21 cellular contexts compared by ENCODE assay signal in the genomic region with DNA sequence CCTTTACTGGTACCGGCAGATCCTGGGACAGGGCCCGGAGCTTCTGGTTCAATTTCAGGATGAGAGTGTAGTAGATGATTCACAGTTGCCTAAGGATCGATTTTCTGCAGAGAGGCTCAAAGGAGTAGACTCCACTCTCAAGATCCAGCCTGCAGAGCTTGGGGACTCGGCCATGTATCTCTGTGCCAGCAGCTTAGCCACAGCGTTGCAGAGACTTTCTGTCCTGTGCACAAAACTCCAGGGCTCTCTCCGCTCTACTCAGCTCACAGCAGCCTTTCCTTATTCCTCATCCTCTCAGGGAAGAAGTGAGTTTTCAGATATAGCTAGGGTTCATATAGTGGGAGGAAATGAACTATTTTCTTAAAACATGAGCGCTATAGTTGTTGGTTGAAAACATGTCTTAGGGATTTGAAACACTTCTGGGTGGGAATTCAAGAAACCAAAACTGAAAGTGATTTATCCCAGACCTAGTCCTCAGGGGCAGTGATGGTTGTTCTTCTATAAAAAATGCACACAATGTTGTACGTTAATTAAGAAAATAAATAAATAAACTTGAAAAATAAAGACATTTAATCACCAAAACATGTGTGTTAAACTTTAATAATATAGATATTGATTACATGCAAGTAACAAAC.
A peak's percentile ranks its signal among the peaks of the same experiment; 100 is the strongest.
DNase-seq lines count a peak whose midpoint lies in the region; ATAC-seq and TF ChIP-seq lines count a peak whose summit lies in the region.
"Had no signal": no experiment of that assay in that cellular context is flagged by ENCODE, and none has a peak within 500 bp of the region (broad histone marks: within the 10 kb centered on the region; RNA-seq: fewer than 3 reads in every experiment).

No MANE protein-coding gene starts in this region.

- H3K79me2 ChIP-seq in GM23338 (replicated peaks; ENCODE audit: insufficient read depth): no peaks in the 10 kb centered on the region

- H3K4me1 Mint-ChIP-seq in GM23338: peaks cover 4% of the 10 kb centered on the region; the same call in 1 of the 3 replicates
- H3K4me1 Mint-ChIP-seq: nephron progenitor cell had no signal

- TF ChIP-seq CTCF in GM23338 (conservative IDR thresholded peaks at IDR 0.05; ENCODE audit: low read depth in 2 of 2) (no peak), gastroesophageal sphincter (IDR thresholded peaks at IDR 0.05) (no peak)

- H4K20me1 ChIP-seq in GM23338 (replicated peaks; ENCODE audit: insufficient read depth): no peaks in the 10 kb centered on the region

- 58 to 63% methylated on average over 3 to 6 of the region's 8 CpGs for WGBS in gastroesophageal sphincter (ENCODE audit: low coverage in 1 of 2), 2 donors

- H3K4me3 ChIP-seq in GM23338 (no peak overlapping the region), SJSA1 (peak overlapping the region; percentile 20), gastroesophageal sphincter (peak overlapping the region in 1 of 2 donors; percentile 16), skeletal muscle cell (ENCODE audit: low read depth, low read length) (peak overlapping the region; percentile 12)
- H3K4me3 ChIP-seq: adrenal gland, suprapubic skin had no signal

- H3K4me1 ChIP-seq in GM23338 (ENCODE audit: insufficient read depth) (no peaks in the 10 kb centered on the region), SJSA1 (replicated peaks) (peaks cover 10% of the 10 kb centered on the region), gastroesophageal sphincter (no peaks in the 10 kb centered on the region)
- H3K4me1 ChIP-seq: adrenal gland, BE2C, suprapubic skin had no signal

- no peaks in the 10 kb centered on the region for H3K36me3 Mint-ChIP-seq in GM23338 (ENCODE audit: low read depth)

- H3K36me3 ChIP-seq in GM23338 (ENCODE audit: insufficient read depth): no peaks in the 10 kb centered on the region
- no peaks in the 10 kb centered on the region for H3K36me3 ChIP-seq in SJSA1
- no peaks in the 10 kb centered on the region for H3K36me3 ChIP-seq in gastroesophageal sphincter
- H3K36me3 ChIP-seq: adrenal gland, BE2C, suprapubic skin, WERI-Rb-1 had no signal

- no peak for TF ChIP-seq POLR2A in gastroesophageal sphincter (IDR thresholded peaks at IDR 0.05)

- H3K27me3 ChIP-seq in GM23338 (ENCODE audit: insufficient read depth) (no peaks in the 10 kb centered on the region), SJSA1 (replicated peaks) (no peaks in the 10 kb centered on the region), gastroesophageal sphincter (no peaks in the 10 kb centered on the region)
- H3K27me3 ChIP-seq: adrenal gland, BE2C, suprapubic skin had no signal

- peaks cover 2% of the 10 kb centered on the region for H3K27me3 Mint-ChIP-seq in GM23338 (ENCODE audit: insufficient read depth, low read depth, poor library complexity)
- H3K27me3 Mint-ChIP-seq: activated T-helper 17 cell treated with anti-CD3 and anti-CD28 coated beads, Interleukin-2, amount 50 U/mL, for 72 hours had no signal

- ATAC-seq in GM23338 (no peak), gastroesophageal sphincter (peak; percentile 34), GM18870 (IDR thresholded peaks at IDR 0.05; ENCODE audit: unreplicated experiment) (no peak), HG03439 (IDR thresholded peaks at IDR 0.05; ENCODE audit: unreplicated experiment) (no peak)
- ATAC-seq: activated T-helper 17 cell treated with anti-CD3 and anti-CD28 coated beads, Interleukin-2, amount 50 U/mL, for 72 hours had no signal

- no peak overlapping the region for H3K4me2 ChIP-seq in GM23338

- peak overlapping the region; percentile 52; the same call in 1 of the 2 replicates for H2AFZ ChIP-seq in GM23338

- no peak overlapping the region; the same call in 1 of the 2 replicates for H3K27ac Mint-ChIP-seq in GM23338
- H3K27ac Mint-ChIP-seq: activated T-helper 17 cell treated with anti-CD3 and anti-CD28 coated beads, Interleukin-2, amount 50 U/mL, for 72 hours; nephron progenitor cell had no signal

- H3K9me3 Mint-ChIP-seq in GM23338: no peaks in the 10 kb centered on the region; the same call in 2 of the 3 replicates
- H3K9me3 Mint-ChIP-seq: activated T-helper 17 cell treated with anti-CD3 and anti-CD28 coated beads, Interleukin-2, amount 50 U/mL, for 72 hours; nephron progenitor cell had no signal

- no peaks in the 10 kb centered on the region for H3K9me2 ChIP-seq in GM23338 (ENCODE audit: insufficient read depth)

- DNase-seq in GM23338 (ENCODE audit: low spot score) (no peak), SJSA1 (ENCODE audit: low read depth in 1 of 2, low spot score in 2 of 2) (peak in 1 of 2 experiments; percentile 35), skeletal muscle cell (ENCODE audit: low read depth) (no peak), putamen (ENCODE audit: low spot score) (no peak), anterior cingulate cortex (lab: John Stamatoyannopoulos, UW) (no peak)
- DNase-seq: adrenal gland; BE2C; HCEC 1CT; MV-4-11; NCI-H526 treated with DMSO at 0.1 percent for 48 hours; nephron progenitor cell; retina; RPMI8226; stimulated activated CD4-positive, alpha-beta T cell treated with anti-CD3 and anti-CD28 coated beads, Interleukin-2, amount 100 ng/mL, for 24 hours; T-helper 1 cell; WERI-Rb-1 had no signal

- H3K27ac ChIP-seq in GM23338 (ENCODE audit: low read depth) (no peak overlapping the region), SJSA1 (peak overlapping the region; percentile 16; the same call in 1 of the 2 replicates), gastroesophageal sphincter (peak overlapping the region in 1 of 4 donors; percentile 25)
- H3K27ac ChIP-seq: adrenal gland, suprapubic skin, WERI-Rb-1 had no signal

- TF ChIP-seq EP300 in gastroesophageal sphincter (IDR thresholded peaks at IDR 0.05): no peak

- H3K9me3 ChIP-seq in SJSA1 (replicated peaks): no peaks in the 10 kb centered on the region
- no peaks in the 10 kb centered on the region for H3K9me3 ChIP-seq in gastroesophageal sphincter
- H3K9me3 ChIP-seq: adrenal gland, BE2C, suprapubic skin had no signal

- H3F3A ChIP-seq in GM23338 (replicated peaks; ENCODE audit: low read depth): no peaks in the 10 kb centered on the region

- no peak overlapping the region for H3K4me3 Mint-ChIP-seq in GM23338
- H3K4me3 Mint-ChIP-seq: activated T-helper 17 cell treated with anti-CD3 and anti-CD28 coated beads, Interleukin-2, amount 50 U/mL, for 72 hours; nephron progenitor cell had no signal

TF ChIP-seq in GM23338, 12 proteins besides CTCF, POLR2A, EP300 and RAD21:
- TF ChIP-seq, protein P1, sequence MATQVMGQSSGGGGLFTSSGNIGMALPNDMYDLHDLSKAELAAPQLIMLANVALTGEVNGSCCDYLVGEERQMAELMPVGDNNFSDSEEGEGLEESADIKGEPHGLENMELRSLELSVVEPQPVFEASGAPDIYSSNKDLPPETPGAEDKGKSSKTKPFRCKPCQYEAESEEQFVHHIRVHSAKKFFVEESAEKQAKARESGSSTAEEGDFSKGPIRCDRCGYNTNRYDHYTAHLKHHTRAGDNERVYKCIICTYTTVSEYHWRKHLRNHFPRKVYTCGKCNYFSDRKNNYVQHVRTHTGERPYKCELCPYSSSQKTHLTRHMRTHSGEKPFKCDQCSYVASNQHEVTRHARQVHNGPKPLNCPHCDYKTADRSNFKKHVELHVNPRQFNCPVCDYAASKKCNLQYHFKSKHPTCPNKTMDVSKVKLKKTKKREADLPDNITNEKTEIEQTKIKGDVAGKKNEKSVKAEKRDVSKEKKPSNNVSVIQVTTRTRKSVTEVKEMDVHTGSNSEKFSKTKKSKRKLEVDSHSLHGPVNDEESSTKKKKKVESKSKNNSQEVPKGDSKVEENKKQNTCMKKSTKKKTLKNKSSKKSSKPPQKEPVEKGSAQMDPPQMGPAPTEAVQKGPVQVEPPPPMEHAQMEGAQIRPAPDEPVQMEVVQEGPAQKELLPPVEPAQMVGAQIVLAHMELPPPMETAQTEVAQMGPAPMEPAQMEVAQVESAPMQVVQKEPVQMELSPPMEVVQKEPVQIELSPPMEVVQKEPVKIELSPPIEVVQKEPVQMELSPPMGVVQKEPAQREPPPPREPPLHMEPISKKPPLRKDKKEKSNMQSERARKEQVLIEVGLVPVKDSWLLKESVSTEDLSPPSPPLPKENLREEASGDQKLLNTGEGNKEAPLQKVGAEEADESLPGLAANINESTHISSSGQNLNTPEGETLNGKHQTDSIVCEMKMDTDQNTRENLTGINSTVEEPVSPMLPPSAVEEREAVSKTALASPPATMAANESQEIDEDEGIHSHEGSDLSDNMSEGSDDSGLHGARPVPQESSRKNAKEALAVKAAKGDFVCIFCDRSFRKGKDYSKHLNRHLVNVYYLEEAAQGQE (IDR thresholded peaks at IDR 0.05; ENCODE audit: unreplicated experiment): no peak
- TF ChIP-seq STAT1 (IDR thresholded peaks at IDR 0.05; ENCODE audit: unreplicated experiment): no peak
